ENCODE assay signal across 10 cellular contexts in the genomic region with DNA sequence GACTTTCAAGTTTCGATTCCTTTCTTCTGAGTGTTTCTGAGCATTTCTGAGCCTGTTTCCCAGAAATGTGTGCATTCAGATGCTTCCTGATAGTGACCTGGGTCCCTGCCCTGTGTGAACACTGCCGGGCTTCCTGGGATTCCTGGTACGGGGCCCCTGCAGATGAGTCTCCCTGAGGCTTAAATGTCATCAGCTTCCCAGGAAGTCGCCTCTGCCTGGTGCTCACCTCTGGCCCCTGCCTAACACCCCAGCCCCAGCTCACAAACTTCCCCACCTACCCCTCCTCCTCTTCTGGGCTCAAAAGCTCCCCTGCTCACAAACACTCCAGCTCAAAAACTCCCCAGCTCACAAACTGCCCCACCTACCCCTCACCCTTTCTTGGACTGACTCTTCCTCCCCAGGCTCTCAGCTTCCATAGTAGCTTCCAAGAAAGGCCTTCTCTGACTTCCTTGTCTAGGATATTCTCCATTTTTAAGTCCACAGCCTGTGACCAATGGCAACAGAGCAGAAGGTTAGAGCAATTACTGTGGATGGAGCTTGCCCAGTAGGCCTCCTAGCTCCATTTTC. TPM values are rescaled to one million over a fixed set of nuclear protein-coding genes. Genes with fewer than 3 reads are reported as not detected.
A peak's percentile ranks its signal among the peaks of the same experiment; 100 is the strongest.
DNase-seq lines count a peak whose midpoint lies in the region; ATAC-seq and TF ChIP-seq lines count a peak whose summit lies in the region.
"Had no signal": no experiment of that assay in that cellular context is flagged by ENCODE, and none has a peak within 500 bp of the region (broad histone marks: within the 10 kb centered on the region; RNA-seq: fewer than 3 reads in every experiment).

No MANE protein-coding gene starts in this region.

- H3K36me3 ChIP-seq in OCI-LY3 (replicated peaks; ENCODE audit: low read depth, low read length) (no peaks in the 10 kb centered on the region), mesodermal cell (ENCODE audit: control insufficient read depth, insufficient read depth, low read length) (no peaks in the 10 kb centered on the region)

- peak overlapping the region; percentile 37 for H3K4me2 ChIP-seq in OCI-LY3 (ENCODE audit: low read length)

- H3K9me3 ChIP-seq in OCI-LY3 (ENCODE audit: insufficient read depth, low read length) (no peaks in the 10 kb centered on the region), mesodermal cell (ENCODE audit: control insufficient read depth, low read length) (no peaks in the 10 kb centered on the region)

- H4K20me1 ChIP-seq in OCI-LY3 (ENCODE audit: insufficient read depth, low read length): no peaks in the 10 kb centered on the region

- DNase-seq in AG10803 (ENCODE audit: low read depth): peak; percentile 65
- DNase-seq in caudate nucleus (lab: John Stamatoyannopoulos, UW): no peak
- DNase-seq in NCI-H1436 (lab: John Stamatoyannopoulos, UW): no peak
- DNase-seq in KBM-7: no peak
- DNase-seq in NCI-H1930 (lab: John Stamatoyannopoulos, UW): no peak
- DNase-seq: NCI-H187, T1000 had no signal

- H3K4me1 ChIP-seq in OCI-LY3 (ENCODE audit: low read length) (peaks cover 11% of the 10 kb centered on the region), mesodermal cell (ENCODE audit: control insufficient read depth, insufficient read depth, low read length, poor library complexity, severe bottlenecking) (peaks cover 47% of the 10 kb centered on the region)

- WGBS in mesodermal cell (ENCODE audit: insufficient coverage in 2 of 2), 2 experiments: 56 to 65% methylated on average over 2 to 4 of the region's 4 CpGs

- no peak for ATAC-seq in HG03342 (IDR thresholded peaks at IDR 0.05; ENCODE audit: unreplicated experiment)

- no peaks in the 10 kb centered on the region for H3K79me2 ChIP-seq in OCI-LY3 (ENCODE audit: low read length)

- H3K9ac ChIP-seq in OCI-LY3 (ENCODE audit: low read length): peak overlapping the region; percentile 29; the same call in 1 of the 2 replicates

- H3K27ac ChIP-seq in OCI-LY3 (ENCODE audit: low read length) (peak overlapping the region; percentile 37), caudate nucleus (ENCODE audit: low read depth, low read length) (peak overlapping the region; percentile 67), mesodermal cell (ENCODE audit: low read depth, low read length, severe bottlenecking) (peak overlapping the region; percentile 93)

- H2AFZ ChIP-seq in OCI-LY3 (ENCODE audit: low read depth, low read length): peak overlapping the region; percentile 98

- in situ Hi-C loops in KBM-7 (cut with MboI; ENCODE audit: low pct_unique_long_range_greater_than_20kb, low sequenced_read_pairs): no loop called here

- H3K27me3 ChIP-seq in OCI-LY3 (ENCODE audit: low read depth, low read length): no peaks in the 10 kb centered on the region

- TF ChIP-seq CTCF in AG10803 (conservative IDR thresholded peaks at IDR 0.05; ENCODE audit: low read length): no peak
- TF ChIP-seq CTCF in OCI-LY3 (IDR thresholded peaks at IDR 0.05; ENCODE audit: low read depth, low read length): no peak

- no peak overlapping the region for H3K4me3 ChIP-seq in AG10803 (ENCODE audit: low read length)
- no peak overlapping the region for H3K4me3 ChIP-seq in OCI-LY3 (ENCODE audit: low read length)
- no peak overlapping the region for H3K4me3 ChIP-seq in mesodermal cell (ENCODE audit: extremely low read depth, insufficient read depth, low read length, poor library complexity, severe bottlenecking)

RNA-seq across cellular contexts. Expression of gene TGM2, which starts 42.0 kb away (rescaled TPM):
- 118 TPM for polyA plus RNA-seq in mesodermal cell (2013, experiment 1 of 2)
- polyA plus RNA-seq in mesodermal cell (2013, experiment 2 of 2): 115 TPM

Comparison
In these comparisons a context has a peak if more than half of its experiments do, and no peak if none do; other contexts are left out.
1. H3K27ac ChIP-seq: peak in every context shown above with its lines; median percentile 93 in mesodermal cell; 67 in caudate nucleus; 37 in OCI-LY3.